ENCODE assay signal across 17 cellular contexts in the genomic region with DNA sequence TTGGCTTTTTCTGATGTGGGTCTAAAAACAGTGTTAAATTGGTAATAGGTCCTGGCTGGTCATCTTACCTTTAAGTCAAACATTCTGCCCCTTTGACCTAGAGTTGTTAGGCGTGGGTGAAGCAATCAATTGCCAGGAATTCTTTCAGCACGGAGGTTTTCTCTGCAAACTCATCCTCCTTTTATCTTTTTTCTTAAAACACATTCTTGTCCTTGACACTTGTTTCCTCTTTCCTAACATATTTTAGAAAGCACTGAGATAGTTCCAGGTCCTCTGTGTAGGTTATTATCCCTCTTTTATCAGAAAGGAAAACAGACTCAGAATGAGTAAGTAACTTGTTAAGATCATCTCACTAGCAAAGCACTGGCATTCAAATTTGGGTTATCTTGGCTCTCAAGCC. TPM values are rescaled to one million over a fixed set of nuclear protein-coding genes. Genes with fewer than 3 reads are reported as not detected.
DNase-seq lines count a peak whose midpoint lies in the region; ATAC-seq and TF ChIP-seq lines count a peak whose summit lies in the region.
"Had no signal": no experiment of that assay in that cellular context is flagged by ENCODE, and none has a peak within 500 bp of the region (broad histone marks: within the 10 kb centered on the region; RNA-seq: fewer than 3 reads in every experiment).

No MANE protein-coding gene starts in this region.

- H3K36me3 ChIP-seq in PC-3 (ENCODE audit: low read depth, low read length): peaks cover 4% of the 10 kb centered on the region; the same call in 1 of the 2 replicates

- H3K4me3 ChIP-seq in PC-3 (ENCODE audit: low read length) (no peak overlapping the region), fibroblast of the aortic adventitia (ENCODE audit: low read depth, low read length) (no peak overlapping the region)
- H3K4me3 ChIP-seq: BLaER1 had no signal

- peaks cover 71% of the 10 kb centered on the region for H3K4me1 Mint-ChIP-seq in Calu3 (ENCODE audit: low read depth, unreplicated experiment)

- H3K9me2 ChIP-seq in PC-3 (replicated peaks; ENCODE audit: low read length): no peaks in the 10 kb centered on the region

- H4K20me1 ChIP-seq in PC-3 (ENCODE audit: low read length): no peaks in the 10 kb centered on the region
- H4K20me1 ChIP-seq: BLaER1 had no signal

- H3K27ac Mint-ChIP-seq in Calu3 (ENCODE audit: unreplicated experiment): peak overlapping the region; percentile 51
- H3K27ac Mint-ChIP-seq: CD4-positive, alpha-beta memory T cell had no signal

- no peaks in the 10 kb centered on the region for H3K79me2 ChIP-seq in PC-3 (ENCODE audit: low read length)

- 0 out of 2 replicates have a peak overlapping the region, but pooled peaks have one; percentile 15 for H3K4me2 ChIP-seq in PC-3 (ENCODE audit: low read length)
- H3K4me2 ChIP-seq: BLaER1, KMS-11 had no signal

- intact Hi-C loops in Calu3 (cut with micrococcal nuclease; ENCODE audit: unreplicated experiment): no loop called here
- intact Hi-C loops in PC-3 (cut with micrococcal nuclease): no loop called here
- intact Hi-C loops in posterior cingulate gyrus (cut with DNase I): no loop called here

- H3K36me3 Mint-ChIP-seq in Calu3 (ENCODE audit: insufficient read depth, unreplicated experiment): peaks cover 14% of the 10 kb centered on the region

- no peaks in the 10 kb centered on the region for H3K27me3 ChIP-seq in PC-3 (ENCODE audit: low read length)
- H3K27me3 ChIP-seq: BLaER1 had no signal

- no peak overlapping the region for H3K4me3 Mint-ChIP-seq in Calu3 (ENCODE audit: low read depth, unreplicated experiment)
- H3K4me3 Mint-ChIP-seq: CD4-positive, alpha-beta memory T cell had no signal

- peak overlapping the region; percentile 59 for H3K27ac ChIP-seq in PC-3 (ENCODE audit: low read length)
- H3K27ac ChIP-seq: BLaER1, KMS-11 had no signal

- CTCF ChIA-PET in Calu3 (lab: Charles Lee) (no interaction called here), PC-3 (lab: Charles Lee) (no interaction called here)

- TF ChIP-seq CTCF in Calu3 (IDR thresholded peaks at IDR 0.05; ENCODE audit: unreplicated experiment): no peak
- TF ChIP-seq CTCF in PC-3 (conservative IDR thresholded peaks at IDR 0.05; ENCODE audit: low read depth, low read length): no peak
- TF ChIP-seq CTCF in fibroblast of the aortic adventitia (IDR thresholded peaks at IDR 0.05; ENCODE audit: insufficient read depth, low read length): no peak
- no peak for TF ChIP-seq CTCF in omental fat pad (IDR thresholded peaks at IDR 0.05)

- H3K9me3 ChIP-seq in PC-3 (ENCODE audit: low read length): no peaks in the 10 kb centered on the region
- H3K9me3 ChIP-seq: BLaER1 had no signal

- H3K27me3 Mint-ChIP-seq in Calu3 (ENCODE audit: unreplicated experiment): no peaks in the 10 kb centered on the region
- H3K27me3 Mint-ChIP-seq: CD4-positive, alpha-beta memory T cell had no signal

- ATAC-seq in PC-3 (no peak), omental fat pad (ENCODE audit: low FRiP score) (peak; percentile 59)

- BruUV-seq in Calu3 (replicated peaks; lab: Mats Ljungman, UMichigan): no TSS peak
- BruUV-seq in PC-3 (replicated peaks; lab: Mats Ljungman, UMichigan): no TSS peak

- no peak overlapping the region for H2AFZ ChIP-seq in PC-3 (ENCODE audit: low read length)

- peaks cover 4% of the 10 kb centered on the region for H3F3A ChIP-seq in PC-3 (ENCODE audit: low read length, unreplicated experiment)

- no peaks in the 10 kb centered on the region for H3K9me3 Mint-ChIP-seq in Calu3 (ENCODE audit: low read depth, unreplicated experiment)
- H3K9me3 Mint-ChIP-seq: CD4-positive, alpha-beta memory T cell had no signal

- DNase-seq in Calu3 (no peak), PC-3 (no peak), fibroblast of the aortic adventitia (ENCODE audit: low read depth) (peak; percentile 68), omental fat pad (ENCODE audit: low spot score) (no peak), hypothalamus (lab: John Stamatoyannopoulos, UW) (no peak), AG20443 (ENCODE audit: low spot score) (no peak), ecto neural progenitor cell (ENCODE audit: low spot score) (no peak), posterior cingulate gyrus (no peak)
- DNase-seq: CD4-positive, alpha-beta memory T cell; DMS53; NCI-H1694 treated with DMSO at 0.1 percent for 48 hours; NCI-H510A; NCI-H748 treated with DMSO at 0.1 percent for 48 hours; RPMI8226; SHP77 treated with DMSO at 0.1 percent for 48 hours had no signal

- POLR2A ChIA-PET in PC-3 (lab: Charles Lee; ENCODE audit: unreplicated experiment): no interaction called here

- peaks cover 61% of the 10 kb centered on the region for H3K4me1 ChIP-seq in PC-3 (ENCODE audit: insufficient read depth, low read length)

- 0 out of 2 replicates have a peak overlapping the region, but pooled peaks have one; percentile 9 for H3K9ac ChIP-seq in PC-3 (ENCODE audit: low read length)
- H3K9ac ChIP-seq: BLaER1, KMS-11 had no signal

RNA-seq across cellular contexts. Expression of a gene that starts 18.6 kb away (rescaled TPM):
- total RNA-seq in Calu3 (2022) (108 and 119 TPM in 2 replicates), PC-3 (2014; rRNA removed) (34.3 and 37.6 TPM in 2 replicates), fibroblast of the aortic adventitia (ENCODE audit: low replicate concordance) (8.1 and 16.8 TPM in 2 replicates), omental fat pad (10 to 100 TPM in 1 of 4 donors, 1 to 10 TPM in 2, not detected in 1; 1.6 to 16.2 (median 4.9) TPM)
